In genomic region chr16:10168258-10168657, GRCh38 we compare ENCODE assay signal across 17 cellular contexts. TPM values are rescaled to one million over a fixed set of nuclear protein-coding genes. Genes with fewer than 3 reads are reported as not detected.
A peak's percentile ranks its signal among the peaks of the same experiment; 100 is the strongest.
DNase-seq lines count a peak whose midpoint lies in the region; ATAC-seq and TF ChIP-seq lines count a peak whose summit lies in the region.
"Had no signal": no experiment of that assay in that cellular context is flagged by ENCODE, and none has a peak within 500 bp of the region (broad histone marks: within the 10 kb centered on the region; RNA-seq: fewer than 3 reads in every experiment).

No MANE protein-coding gene starts in this region.

- no peak overlapping the region for H3K23ac ChIP-seq in mesenchymal stem cell (ENCODE audit: low read length in 2 of 2)

- H3K27me3 ChIP-seq in MG63 (no peaks in the 10 kb centered on the region), mammary epithelial cell (ENCODE audit: insufficient read depth, low read length) (no peaks in the 10 kb centered on the region), mesenchymal stem cell (ENCODE audit: control insufficient read depth in 1 of 2, insufficient read depth in 1 of 2, low read length in 2 of 2) (no peaks in the 10 kb centered on the region)
- H3K27me3 ChIP-seq: dorsolateral prefrontal cortex, neural progenitor cell, Peyer's patch had no signal

- no peak overlapping the region for H2BK120ac ChIP-seq in mesenchymal stem cell (ENCODE audit: low read depth, low read length)

- H3K36me3 ChIP-seq in MG63: no peaks in the 10 kb centered on the region
- no peaks in the 10 kb centered on the region for H3K36me3 ChIP-seq in mammary epithelial cell (ENCODE audit: insufficient read depth, low read length)
- H3K36me3 ChIP-seq in mesenchymal stem cell (ENCODE audit: control insufficient read depth in 1 of 2, insufficient read depth in 2 of 2, low read depth in 1 of 2, low read length in 2 of 2): no peaks in the 10 kb centered on the region
- H3K36me3 ChIP-seq: neural progenitor cell, Peyer's patch had no signal

- H3K4me1 ChIP-seq in mammary epithelial cell (ENCODE audit: insufficient read depth, low read length) (no peaks in the 10 kb centered on the region), mesenchymal stem cell (ENCODE audit: control insufficient read depth, insufficient read depth, low read depth, low read length) (no peaks in the 10 kb centered on the region)
- H3K4me1 ChIP-seq: neural progenitor cell, Peyer's patch, psoas muscle had no signal

- no peak overlapping the region for H3K18ac ChIP-seq in mesenchymal stem cell (ENCODE audit: low read depth in 1 of 2, low read length in 2 of 2)

- H4K91ac ChIP-seq in mesenchymal stem cell (ENCODE audit: low read length): no peak overlapping the region

- in situ Hi-C loops in mammary epithelial cell (cut with MboI; ENCODE audit: low sequenced_read_pairs in 2 of 2): no loop called here

- H3K4ac ChIP-seq in mesenchymal stem cell (ENCODE audit: low read depth in 1 of 2, low read length in 2 of 2): no peak overlapping the region

- H4K8ac ChIP-seq in mesenchymal stem cell (ENCODE audit: low read length): no peak overlapping the region

- no peak for ATAC-seq in HG03280 (IDR thresholded peaks at IDR 0.05; ENCODE audit: unreplicated experiment)
- no peak for ATAC-seq in HG03469 (IDR thresholded peaks at IDR 0.05; ENCODE audit: unreplicated experiment)
- ATAC-seq: psoas muscle had no signal

- TF ChIP-seq CTCF in AG09319 (IDR thresholded peaks at IDR 0.05; ENCODE audit: low read depth, low read length) (no peak), mammary epithelial cell (conservative IDR thresholded peaks at IDR 0.05 in 1 of 2, IDR thresholded peaks at IDR 0.05 in 1 of 2; ENCODE audit: extremely low read depth in 1 of 2, insufficient read depth in 1 of 2, low read depth in 1 of 2, low read length in 2 of 2) (no peak)

- no peak overlapping the region for H2AK5ac ChIP-seq in mesenchymal stem cell (ENCODE audit: low read length, severe bottlenecking)

- CTCF ChIA-PET in mammary epithelial cell (lab: Charles Lee; ENCODE audit: low non-redundant PET): no interaction called here

- H3K27ac ChIP-seq in mammary epithelial cell (ENCODE audit: insufficient read depth, low read depth, low read length) (no peak overlapping the region), mesenchymal stem cell (ENCODE audit: low read length, poor library complexity, severe bottlenecking) (no peak overlapping the region)
- H3K27ac ChIP-seq: epithelial cell of prostate, neural progenitor cell, Peyer's patch, psoas muscle had no signal

- no TSS peak for BruUV-seq in mammary epithelial cell (replicated peaks; lab: Mats Ljungman, UMichigan)

- H3K9ac ChIP-seq in mammary epithelial cell (ENCODE audit: insufficient read depth, low read length): no peak overlapping the region
- H3K9ac ChIP-seq in mesenchymal stem cell (ENCODE audit: low read length): peak overlapping the region; percentile 37
- H3K9ac ChIP-seq: neural progenitor cell had no signal

- H3K79me1 ChIP-seq in mesenchymal stem cell (replicated peaks; ENCODE audit: low read length, poor library complexity, severe bottlenecking): no peaks in the 10 kb centered on the region

- H3K4me2 ChIP-seq in mammary epithelial cell (ENCODE audit: insufficient read depth, low read depth, low read length): no peak overlapping the region
- no peak overlapping the region for H3K4me2 ChIP-seq in mesenchymal stem cell (ENCODE audit: low read length, poor library complexity, severe bottlenecking)
- H3K4me2 ChIP-seq: neural progenitor cell had no signal

- no peaks in the 10 kb centered on the region for H3K79me2 ChIP-seq in mammary epithelial cell (ENCODE audit: insufficient read depth, low read length)

- no peaks in the 10 kb centered on the region for H4K20me1 ChIP-seq in mammary epithelial cell (ENCODE audit: insufficient read depth, low read length)

- no peaks in the 10 kb centered on the region; the same call in 1 of the 2 replicates for H3K9me3 ChIP-seq in MG63
- H3K9me3 ChIP-seq in mammary epithelial cell (replicated peaks; ENCODE audit: insufficient read depth, low read length): no peaks in the 10 kb centered on the region
- no peaks in the 10 kb centered on the region for H3K9me3 ChIP-seq in mesenchymal stem cell (ENCODE audit: control insufficient read depth, low read length)
- H3K9me3 ChIP-seq: Peyer's patch, psoas muscle had no signal

- H2BK12ac ChIP-seq in mesenchymal stem cell (ENCODE audit: low read length in 2 of 2): no peak overlapping the region

- intact Hi-C loops in mammary epithelial cell (cut with micrococcal nuclease): no loop called here

- dilution Hi-C loops in mammary epithelial cell (cut with HindIII; ENCODE audit: low sequenced_read_pairs): no loop called here

- H2AFZ ChIP-seq in mammary epithelial cell (ENCODE audit: low read depth, low read length): no peak overlapping the region
- H2AFZ ChIP-seq in mesenchymal stem cell (ENCODE audit: low read depth, low read length): no peak overlapping the region
- H2AFZ ChIP-seq: neural progenitor cell had no signal

- H3K4me3 ChIP-seq in MG63 (no peak overlapping the region), mammary epithelial cell (replicated peaks in 1 of 3; ENCODE audit: insufficient read depth in 1 of 3, low read depth in 2 of 3, low read length in 3 of 3) (no peak overlapping the region), mesenchymal stem cell (ENCODE audit: insufficient read depth in 1 of 2, low read depth in 1 of 2, low read length in 2 of 2) (no peak overlapping the region)
- H3K4me3 ChIP-seq: neural progenitor cell, Peyer's patch, psoas muscle had no signal

- WGBS in mammary epithelial cell (ENCODE audit: low coverage, missing lambda C conversion rate): 0% methylated on average over 1 of the region's 1 CpG
- 93% methylated on average over 1 of the region's 1 CpG for WGBS in mesenchymal stem cell

- H2BK5ac ChIP-seq in mesenchymal stem cell (ENCODE audit: low read depth, low read length, poor library complexity, severe bottlenecking): no peak overlapping the region

- DNase-seq in AG09319 (ENCODE audit: extremely low read depth, low read depth) (peak; percentile 7), MG63 (peak; percentile 49), mammary epithelial cell (peak; percentile 21), mesenchymal stem cell (no peak), OCI-M1 (lab: John Stamatoyannopoulos, UW) (no peak), NOMO-1 treated with dmso at 0.1 percent for 144 hours (lab: John Stamatoyannopoulos, UW; ENCODE audit: unreplicated experiment) (no peak)
- DNase-seq: CD4-positive, alpha-beta T cell; central memory CD4-positive, alpha-beta T cell; DMS153; dorsolateral prefrontal cortex; NCI-H1436 treated with DMSO at 0.1 percent for 48 hours; Peyer's patch; psoas muscle had no signal

- H3K14ac ChIP-seq in mesenchymal stem cell (ENCODE audit: low read length in 2 of 2): no peak overlapping the region

- no peak overlapping the region for H2BK15ac ChIP-seq in mesenchymal stem cell (ENCODE audit: low read depth, poor library complexity, severe bottlenecking)

RNA-seq across cellular contexts. Expression of gene GRIN2A, which starts 14.0 kb away (rescaled TPM):
- total RNA-seq in MG63 (2014; rRNA removed; shearing (Covaris generic); ENCODE audit: low replicate concordance): not detected in 2 replicates
- total RNA-seq in mammary epithelial cell: under 1 TPM; under 0.01 to 0.19 TPM
- 0.05 TPM for polyA plus RNA-seq in mammary epithelial cell
- not detected for polyA minus RNA-seq in mammary epithelial cell
- polyA plus RNA-seq in mesenchymal stem cell (2013, experiment 1 of 2): 0.84 TPM
- polyA plus RNA-seq in mesenchymal stem cell (2013, experiment 2 of 2): 0.79 TPM
- total RNA-seq: CD4-positive, alpha-beta T cell had no signal

Comparison
In these comparisons a context has a peak if more than half of its experiments do, and no peak if none do; other contexts are left out.
1. DNase-seq: peak in AG09319 (single experiment), MG63 (single experiment) and mammary epithelial cell (single experiment); none in mesenchymal stem cell (single experiment), OCI-M1 (single experiment) and NOMO-1 treated with dmso at 0.1 percent for 144 hours (single experiment).